ENCODE assay signal across 9 cellular contexts in genomic region chr10:124433461-124433860, GRCh38. TPM values are rescaled to one million over a fixed set of nuclear protein-coding genes. Genes with fewer than 3 reads are reported as not detected.
"Had no signal": no experiment of that assay in that cellular context is flagged by ENCODE, and none has a peak within 500 bp of the region (broad histone marks: within the 10 kb centered on the region; RNA-seq: fewer than 3 reads in every experiment).

No MANE protein-coding gene starts in this region.

- H3K4me2 ChIP-seq: GM23338 had no signal

- H3K4me3 ChIP-seq: GM23248, GM23338, HAP-1 had no signal

- H3K9ac ChIP-seq: GM23248 had no signal

- H3K9me3 ChIP-seq: HAP-1 had no signal

- H3K4me1 ChIP-seq: HAP-1 had no signal

- H3K27ac ChIP-seq: GM23248 had no signal

- H2AFZ ChIP-seq: GM23248, GM23338 had no signal

- H3K36me3 ChIP-seq: HAP-1 had no signal

- DNase-seq: GM23248, GOT3, H7, H9, HCEC 1CT, HFFc6 had no signal

RNA-seq across cellular contexts. Expression of gene NKX1-2, which starts 16.4 kb away (rescaled TPM):
- total RNA-seq: GM23248, H4, HFFc6 had no signal
- polyA plus RNA-seq: GM23248 had no signal
